15 cellular contexts compared by ENCODE assay signal in genomic region chr2:201419986-201420385, GRCh38. TPM values are rescaled to one million over a fixed set of nuclear protein-coding genes. Genes with fewer than 3 reads are reported as not detected.
DNase-seq lines count a peak whose midpoint lies in the region; ATAC-seq, FAIRE-seq and TF ChIP-seq lines count a peak whose summit lies in the region.
"Had no signal": no experiment of that assay in that cellular context is flagged by ENCODE, and none has a peak within 500 bp of the region (broad histone marks: within the 10 kb centered on the region; RNA-seq: fewer than 3 reads in every experiment).

No MANE protein-coding gene starts in this region.

- H3K4me1 ChIP-seq in CD4-positive, CD25-positive, alpha-beta regulatory T cell (ENCODE audit: control insufficient read depth, insufficient read depth, low read length, poor library complexity, severe bottlenecking): peaks cover 27% of the 10 kb centered on the region
- peaks cover 15% of the 10 kb centered on the region for H3K4me1 ChIP-seq in astrocyte (ENCODE audit: insufficient read depth, low read length)
- H3K4me1 ChIP-seq in naive thymus-derived CD4-positive, alpha-beta T cell (ENCODE audit: control insufficient read depth in 2 of 2, insufficient read depth in 2 of 2, low read length in 2 of 2): peaks cover 13 to 21% of the 10 kb centered on the region in 2 donors

- no peak overlapping the region for H2AFZ ChIP-seq in astrocyte (ENCODE audit: low read depth, low read length)

- intact Hi-C loops in naive thymus-derived CD4-positive, alpha-beta T cell (cut with micrococcal nuclease): no loop called here

- CTCF ChIA-PET in naive thymus-derived CD4-positive, alpha-beta T cell (lab: Charles Lee): no interaction called here

- peak overlapping the region; percentile 32 for H3K9ac ChIP-seq in astrocyte (ENCODE audit: low read length)

- no peak for TF ChIP-seq CTCF in HFFc6 (IDR thresholded peaks at IDR 0.05)
- TF ChIP-seq CTCF in astrocyte (IDR thresholded peaks at IDR 0.05; ENCODE audit: insufficient read depth, low read depth, low read length): no peak

- peak overlapping the region; percentile 83 to 96 (median 90) for H3K27ac Mint-ChIP-seq in CD4-positive, CD25-positive, alpha-beta regulatory T cell
- H3K27ac Mint-ChIP-seq in HFFc6 (peak overlapping the region; percentile 86), astrocyte (ENCODE audit: unreplicated experiment) (peak overlapping the region; percentile 80)
- peak overlapping the region in 8 of 9 donors; percentile 64 to 91 (median 84) for H3K27ac Mint-ChIP-seq in naive thymus-derived CD4-positive, alpha-beta T cell
- H3K27ac Mint-ChIP-seq: H9 had no signal

- peaks cover 32% of the 10 kb centered on the region for H3K79me2 ChIP-seq in astrocyte (ENCODE audit: insufficient read depth, low read length)

- no peaks in the 10 kb centered on the region for H3K9me3 Mint-ChIP-seq in CD4-positive, CD25-positive, alpha-beta regulatory T cell
- H3K9me3 Mint-ChIP-seq in HFFc6 (no peaks in the 10 kb centered on the region), astrocyte (ENCODE audit: unreplicated experiment) (no peaks in the 10 kb centered on the region)
- H3K9me3 Mint-ChIP-seq in naive thymus-derived CD4-positive, alpha-beta T cell: no peaks in the 10 kb centered on the region
- H3K9me3 Mint-ChIP-seq: CD14-positive monocyte, H9 had no signal

- H3K36me3 ChIP-seq in CD4-positive, CD25-positive, alpha-beta regulatory T cell (ENCODE audit: control insufficient read depth, insufficient read depth, low read length): peaks cover 16% of the 10 kb centered on the region
- no peaks in the 10 kb centered on the region for H3K36me3 ChIP-seq in astrocyte (ENCODE audit: insufficient read depth, low read length)
- H3K36me3 ChIP-seq in naive thymus-derived CD4-positive, alpha-beta T cell (ENCODE audit: control insufficient read depth in 2 of 3, insufficient read depth in 3 of 3, low read length in 3 of 3): no peaks in the 10 kb centered on the region

- no peaks in the 10 kb centered on the region for H3K27me3 Mint-ChIP-seq in CD4-positive, CD25-positive, alpha-beta regulatory T cell
- H3K27me3 Mint-ChIP-seq in HFFc6 (ENCODE audit: insufficient read depth) (no peaks in the 10 kb centered on the region), astrocyte (ENCODE audit: low read depth, unreplicated experiment) (no peaks in the 10 kb centered on the region)
- H3K27me3 Mint-ChIP-seq in naive thymus-derived CD4-positive, alpha-beta T cell: no peaks in the 10 kb centered on the region

- peak overlapping the region; percentile 45 for H3K4me2 ChIP-seq in astrocyte (ENCODE audit: low read length)

- no peak for DNase-seq in CD4-positive, CD25-positive, alpha-beta regulatory T cell
- DNase-seq in HFFc6 (no peak), astrocyte (ENCODE audit: low read depth) (no peak), Kasumi-1 (lab: John Stamatoyannopoulos, UW) (no peak), HTR-8/SVneo (ENCODE audit: insufficient read length, low spot score) (no peak), dedifferentiated amniotic fluid mesenchymal stem cell (ENCODE audit: extremely low spot score) (no peak)
- no peak for DNase-seq in naive thymus-derived CD4-positive, alpha-beta T cell
- DNase-seq: effector CD8-positive, alpha-beta T cell; H9; NCI-H774; Peyer's patch; stimulated activated CD4-positive, alpha-beta T cell treated with anti-CD3 and anti-CD28 coated beads, Interleukin-4, amount 100 ng/mL, for 4 hours had no signal

- no peaks in the 10 kb centered on the region for H3K36me3 Mint-ChIP-seq in CD4-positive, CD25-positive, alpha-beta regulatory T cell
- H3K36me3 Mint-ChIP-seq in HFFc6 (ENCODE audit: low read depth) (peaks cover 13% of the 10 kb centered on the region), astrocyte (ENCODE audit: low read depth, unreplicated experiment) (no peaks in the 10 kb centered on the region)
- H3K36me3 Mint-ChIP-seq in naive thymus-derived CD4-positive, alpha-beta T cell: peaks cover 0 to 10% (median 5%) of the 10 kb centered on the region in 5 donors

- H3K9me3 ChIP-seq in CD4-positive, CD25-positive, alpha-beta regulatory T cell (ENCODE audit: control insufficient read depth in 2 of 2, low read length in 2 of 2): no peaks in the 10 kb centered on the region
- no peaks in the 10 kb centered on the region for H3K9me3 ChIP-seq in astrocyte (ENCODE audit: insufficient read depth, low read depth, low read length)
- H3K9me3 ChIP-seq in naive thymus-derived CD4-positive, alpha-beta T cell (ENCODE audit: control insufficient read depth in 2 of 3, low read length in 3 of 3): no peaks in the 10 kb centered on the region
- H3K9me3 ChIP-seq: neutrophil, Peyer's patch had no signal

- peak overlapping the region in 2 of 4 donors; percentile 11 to 65 for H3K4me3 Mint-ChIP-seq in CD4-positive, CD25-positive, alpha-beta regulatory T cell
- H3K4me3 Mint-ChIP-seq in HFFc6: peak overlapping the region; percentile 45
- H3K4me3 Mint-ChIP-seq in astrocyte (ENCODE audit: unreplicated experiment): no peak overlapping the region
- peak overlapping the region in 2 of 10 donors; percentile 15 to 31 for H3K4me3 Mint-ChIP-seq in naive thymus-derived CD4-positive, alpha-beta T cell
- H3K4me3 Mint-ChIP-seq: CD14-positive monocyte, H9 had no signal

- peak overlapping the region; percentile 58 for H3K27ac ChIP-seq in CD4-positive, CD25-positive, alpha-beta regulatory T cell (ENCODE audit: insufficient read depth, low read length, poor library complexity, severe bottlenecking)
- peak overlapping the region; percentile 73 for H3K27ac ChIP-seq in astrocyte (ENCODE audit: low read depth, low read length)
- no peak overlapping the region for H3K27ac ChIP-seq in naive thymus-derived CD4-positive, alpha-beta T cell (ENCODE audit: low read depth, low read length)
- H3K27ac ChIP-seq: neutrophil had no signal

- H4K20me1 ChIP-seq in astrocyte (ENCODE audit: insufficient read depth, low read length): peaks cover 8% of the 10 kb centered on the region

- peaks cover 38 to 68% (median 53%) of the 10 kb centered on the region in 4 donors for H3K4me1 Mint-ChIP-seq in CD4-positive, CD25-positive, alpha-beta regulatory T cell
- peaks cover 45% of the 10 kb centered on the region for H3K4me1 Mint-ChIP-seq in HFFc6 (ENCODE audit: low read depth)
- peaks cover 11% of the 10 kb centered on the region for H3K4me1 Mint-ChIP-seq in astrocyte (ENCODE audit: low read depth, unreplicated experiment)
- peaks cover 14 to 75% (median 62%) of the 10 kb centered on the region in 7 donors for H3K4me1 Mint-ChIP-seq in naive thymus-derived CD4-positive, alpha-beta T cell
- H3K4me1 Mint-ChIP-seq: CD14-positive monocyte had no signal

- peak overlapping the region; percentile 13 for H3K4me3 ChIP-seq in CD4-positive, CD25-positive, alpha-beta regulatory T cell (ENCODE audit: low read depth, low read length)
- no peak overlapping the region for H3K4me3 ChIP-seq in astrocyte (ENCODE audit: insufficient read depth, low read depth, low read length)
- H3K4me3 ChIP-seq in naive thymus-derived CD4-positive, alpha-beta T cell (ENCODE audit: low read length): no peak overlapping the region
- H3K4me3 ChIP-seq: Peyer's patch had no signal

- FAIRE-seq in astrocyte (lab: Jason Lieb, UNC) (no peak), HTR-8/SVneo (lab: Jason Lieb, UNC) (no peak)

- no peaks in the 10 kb centered on the region for H3K27me3 ChIP-seq in CD4-positive, CD25-positive, alpha-beta regulatory T cell (ENCODE audit: control insufficient read depth, insufficient read depth, low read length)
- H3K27me3 ChIP-seq in astrocyte (ENCODE audit: insufficient read depth, low read length): no peaks in the 10 kb centered on the region
- no peaks in the 10 kb centered on the region for H3K27me3 ChIP-seq in naive thymus-derived CD4-positive, alpha-beta T cell (ENCODE audit: control insufficient read depth in 2 of 2, insufficient read depth in 2 of 2, low read length in 2 of 2)
- H3K27me3 ChIP-seq: neutrophil, Peyer's patch had no signal

- POLR2A ChIA-PET in naive thymus-derived CD4-positive, alpha-beta T cell (lab: Charles Lee): no interaction called here

- peak; percentile 34 to 45 for ATAC-seq in CD4-positive, CD25-positive, alpha-beta regulatory T cell (ENCODE audit: low read depth in 2 of 2)
- ATAC-seq in naive thymus-derived CD4-positive, alpha-beta T cell: peak; percentile 44
- no peak for ATAC-seq in GM18520 (IDR thresholded peaks at IDR 0.05; ENCODE audit: unreplicated experiment)

RNA-seq across cellular contexts. Expression of gene TRAK2, which starts 31.3 kb away (rescaled TPM):
- 66.5 TPM for total RNA-seq in CD4-positive, CD25-positive, alpha-beta regulatory T cell
- polyA plus RNA-seq in CD4-positive, CD25-positive, alpha-beta regulatory T cell: 10 to 100 TPM; 53.0 to 65.2 (median 56.8) TPM
- total RNA-seq in HFFc6 (2021; fragmentation: NEBNext Ultra II Directional; extraction: Animal tissue kit (Norgen Biotek cat#: 25700)): 10 to 100 TPM; 43.2 to 55.8 (median 54.0) TPM
- total RNA-seq in astrocyte: 38.8 and 39.1 TPM in 2 replicates
- total RNA-seq in naive thymus-derived CD4-positive, alpha-beta T cell: 10 to 100 TPM; 27.8 to 47.6 (median 35.2) TPM
- 10 to 100 TPM; 27.2 to 30.7 TPM for polyA plus RNA-seq in naive thymus-derived CD4-positive, alpha-beta T cell

RNA-seq across cellular contexts. Expression of gene STRADB, which starts 31.6 kb away (rescaled TPM):
- total RNA-seq in CD4-positive, CD25-positive, alpha-beta regulatory T cell: 11.0 TPM
- 10 to 100 TPM; 34.2 to 44.2 (median 35.6) TPM for polyA plus RNA-seq in CD4-positive, CD25-positive, alpha-beta regulatory T cell
- 10 to 100 TPM; 37.7 to 51.0 (median 43.5) TPM for total RNA-seq in HFFc6 (2021; fragmentation: NEBNext Ultra II Directional; extraction: Animal tissue kit (Norgen Biotek cat#: 25700))
- 39.9 and 40.5 TPM in 2 replicates for total RNA-seq in astrocyte
- 10 to 100 TPM; 11.9 to 18.4 (median 16.1) TPM for total RNA-seq in naive thymus-derived CD4-positive, alpha-beta T cell
- polyA plus RNA-seq in naive thymus-derived CD4-positive, alpha-beta T cell: 10 to 100 TPM; 31.5 to 41.4 TPM
